18 cellular contexts compared by ENCODE assay signal in the genomic region with DNA sequence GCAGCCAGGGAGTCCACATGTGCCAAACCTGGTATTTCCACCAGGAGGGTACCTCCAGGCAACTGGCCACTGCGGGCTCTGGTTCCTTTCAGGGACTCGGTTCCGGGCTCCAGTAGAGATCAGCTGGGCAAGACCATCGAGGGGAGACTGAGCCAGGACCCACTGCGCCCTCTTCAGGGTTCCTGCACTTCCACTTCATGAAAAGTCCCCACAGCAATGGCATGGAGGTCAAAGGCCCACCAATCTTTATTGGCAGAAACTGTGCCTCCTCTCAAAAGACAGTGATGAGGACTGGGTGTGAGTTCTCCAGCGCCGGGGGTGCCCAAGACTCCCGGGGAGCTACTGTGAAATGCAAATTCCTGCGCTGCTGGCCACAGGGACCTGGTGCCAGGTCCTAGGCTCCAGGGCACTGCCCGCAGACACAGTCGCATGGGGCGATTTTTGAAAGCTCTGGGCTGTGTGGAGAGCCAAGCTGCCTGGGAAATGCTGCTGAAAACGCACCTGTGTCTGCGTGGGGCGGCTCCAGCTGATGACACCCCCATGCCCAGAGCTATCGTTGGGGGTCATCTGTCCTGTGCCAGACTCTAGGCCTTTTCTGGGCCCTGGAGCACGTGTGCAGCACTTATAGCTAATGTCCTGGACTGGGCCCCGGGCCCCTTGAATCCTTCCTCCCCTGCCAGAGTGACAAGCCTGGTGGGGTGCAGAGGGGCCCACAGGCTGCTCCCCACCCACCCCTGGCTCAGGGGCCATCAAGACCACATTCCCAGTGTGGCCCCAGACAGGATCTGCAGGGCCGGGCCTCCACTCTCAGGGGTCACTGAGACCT.
A peak's percentile ranks its signal among the peaks of the same experiment; 100 is the strongest.
DNase-seq lines count a peak whose midpoint lies in the region; ATAC-seq, FAIRE-seq and TF ChIP-seq lines count a peak whose summit lies in the region.
"Had no signal": no experiment of that assay in that cellular context is flagged by ENCODE, and none has a peak within 500 bp of the region (broad histone marks: within the 10 kb centered on the region; RNA-seq: fewer than 3 reads in every experiment).

No MANE protein-coding gene starts in this region.

- H3F3A ChIP-seq in neural cell (ENCODE audit: insufficient read depth, low read length, poor library complexity, severe bottlenecking), result no peaks in the 10 kb centered on the region

- no peak overlapping the region for H2AFZ ChIP-seq in HepG2 (ENCODE audit: low read length)
- H2AFZ ChIP-seq in astrocyte (ENCODE audit: low read depth, low read length), result no peak overlapping the region
- H2AFZ ChIP-seq in neural cell (ENCODE audit: low read depth, low read length), result no peak overlapping the region
- H2AFZ ChIP-seq: GM23338 had no signal

- no peaks in the 10 kb centered on the region for H3K9me3 ChIP-seq in right lobe of liver
- H3K9me3 ChIP-seq in HepG2 (ENCODE audit: low read length), result no peaks in the 10 kb centered on the region
- no peaks in the 10 kb centered on the region for H3K9me3 ChIP-seq in astrocyte (ENCODE audit: insufficient read depth, low read depth, low read length)
- H3K9me3 ChIP-seq in neural cell (ENCODE audit: low read length), result no peaks in the 10 kb centered on the region

- H3K9me3 Mint-ChIP-seq in astrocyte (ENCODE audit: unreplicated experiment), result no peaks in the 10 kb centered on the region
- H3K9me3 Mint-ChIP-seq: CD4-positive, alpha-beta T cell; GM23338; IgD-negative memory B cell had no signal

- intact Hi-C loops in right lobe of liver (cut with DNase I), result no loop called here
- intact Hi-C loops in HepG2 (cut with micrococcal nuclease; ENCODE audit: unreplicated experiment), result no loop called here

- DNase-seq in right lobe of liver (peak in 2 of 3 donors; percentile 11 to 29), HepG2 (ENCODE audit: low spot score) (no peak), astrocyte (ENCODE audit: low read depth) (no peak), HK-2 (ENCODE audit: unreplicated experiment) (no peak)
- DNase-seq in activated naive CD4-positive, alpha-beta T cell (lab: John Stamatoyannopoulos, UW), result no peak
- DNase-seq: CD4-positive, alpha-beta T cell; COR-L47; DMS79; NCI-H1694 treated with DMSO at 0.1 percent for 48 hours; NCI-H2081 treated with DMSO at 0.1 percent for 48 hours; NCI-H2171 treated with DMSO at 0.1 percent for 48 hours; NCI-H446; SHP77 had no signal

- CTCF ChIA-PET in HepG2 (lab: Yijun Ruan, JAX; ENCODE audit: low intra/inter-chr PET ratio, low total read pairs), result no interaction called here

- no TSS peak for BruUV-seq in HepG2 (replicated peaks; lab: Mats Ljungman, UMichigan)

- ATAC-seq in right lobe of liver (no peak), HepG2 (no peak), GM18909 (IDR thresholded peaks at IDR 0.05; ENCODE audit: poor library complexity, unreplicated experiment) (no peak)

- H3K36me3 ChIP-seq in right lobe of liver, result no peaks in the 10 kb centered on the region
- no peaks in the 10 kb centered on the region for H3K36me3 ChIP-seq in HepG2 (replicated peaks in 1 of 2; ENCODE audit: control insufficient read depth in 1 of 2, insufficient read depth in 2 of 2, low read length in 2 of 2)
- H3K36me3 ChIP-seq in astrocyte (ENCODE audit: insufficient read depth, low read length), result no peaks in the 10 kb centered on the region
- H3K36me3 ChIP-seq in neural cell (ENCODE audit: insufficient read depth, low read length), result no peaks in the 10 kb centered on the region

- H3K9me2 ChIP-seq in neural cell (ENCODE audit: insufficient read depth, low read length), result no peaks in the 10 kb centered on the region

- H3K27me3 ChIP-seq in right lobe of liver (no peaks in the 10 kb centered on the region), HepG2 (ENCODE audit: control insufficient read depth in 1 of 2, insufficient read depth in 2 of 2, low read length in 2 of 2) (peaks cover 0 to 21% of the 10 kb centered on the region in 2 experiments; a peak in 2 of 5 replicates), astrocyte (ENCODE audit: insufficient read depth, low read length) (peaks cover 6% of the 10 kb centered on the region), neural cell (ENCODE audit: insufficient read depth, low read depth, low read length) (no peaks in the 10 kb centered on the region)

- POLR2A ChIA-PET in HepG2 (lab: Yijun Ruan, JAX), result no interaction called here

- peaks cover 12% of the 10 kb centered on the region for H3K27me3 Mint-ChIP-seq in astrocyte (ENCODE audit: low read depth, unreplicated experiment)
- H3K27me3 Mint-ChIP-seq: CD4-positive, alpha-beta T cell; IgD-negative memory B cell had no signal

- 87% methylated on average over 3 of the region's 19 CpGs for WGBS in right lobe of liver (ENCODE audit: insufficient coverage, low coverage, low lambda C conversion rate, missing lambda C conversion rate)
- 40% methylated on average over 7 of the region's 19 CpGs for WGBS in HepG2 (ENCODE audit: low lambda C conversion rate)

- no peak overlapping the region for H3K4me3 Mint-ChIP-seq in astrocyte (ENCODE audit: unreplicated experiment)
- H3K4me3 Mint-ChIP-seq: CD4-positive, alpha-beta T cell; GM23338; IgD-negative memory B cell had no signal

- H3K27ac ChIP-seq in right lobe of liver, result no peak overlapping the region
- H3K27ac ChIP-seq in HepG2 (ENCODE audit: extremely low read length, insufficient read depth, low read length), result no peak overlapping the region
- no peak overlapping the region for H3K27ac ChIP-seq in astrocyte (ENCODE audit: low read depth, low read length)
- no peak overlapping the region for H3K27ac ChIP-seq in neural cell (ENCODE audit: low read length)

- FAIRE-seq in HepG2 (lab: Jason Lieb, UNC), result no peak
- no peak for FAIRE-seq in astrocyte (lab: Jason Lieb, UNC)
- FAIRE-seq: RCC 7860 had no signal

- no peak overlapping the region for H3K4me2 ChIP-seq in HepG2 (ENCODE audit: low read depth, low read length)
- peak overlapping the region; percentile 61 for H3K4me2 ChIP-seq in astrocyte (ENCODE audit: low read length)
- H3K4me2 ChIP-seq in neural cell (ENCODE audit: low read length), result no peak overlapping the region
- H3K4me2 ChIP-seq: GM23338 had no signal

- H3K4me3 ChIP-seq in right lobe of liver (no peak overlapping the region), HepG2 (replicated peaks in 1 of 3; ENCODE audit: insufficient read depth in 1 of 3, low read depth in 2 of 3, low read length in 3 of 3) (no peak overlapping the region), astrocyte (ENCODE audit: insufficient read depth, low read depth, low read length) (no peak overlapping the region), neural cell (ENCODE audit: low read length) (no peak overlapping the region)
- H3K4me3 ChIP-seq: GM23338 had no signal

- no peak for TF ChIP-seq EP300 in HepG2 (IDR thresholded peaks at IDR 0.05; ENCODE audit: low read depth in 2 of 2, low read length in 2 of 2)
- TF ChIP-seq EP300 in HepG2 (CRISPR knock-in tag; IDR thresholded peaks at IDR 0.05; ENCODE audit: borderline replicate concordance), result no peak
- TF ChIP-seq EP300 in neural cell (conservative IDR thresholded peaks at IDR 0.05; ENCODE audit: poor library complexity, severe bottlenecking), result no peak

- no peaks in the 10 kb centered on the region for H4K20me1 ChIP-seq in HepG2 (ENCODE audit: insufficient read depth, low read length)
- H4K20me1 ChIP-seq in astrocyte (ENCODE audit: insufficient read depth, low read length), result no peaks in the 10 kb centered on the region
- H4K20me1 ChIP-seq in neural cell (ENCODE audit: insufficient read depth), result no peaks in the 10 kb centered on the region

- no peak overlapping the region for H3K9ac ChIP-seq in HepG2 (ENCODE audit: insufficient read depth, low read depth, low read length)
- no peak overlapping the region for H3K9ac ChIP-seq in astrocyte (ENCODE audit: low read length)
- no peak overlapping the region for H3K9ac ChIP-seq in neural cell (ENCODE audit: low read length)

- H3K4me1 ChIP-seq in right lobe of liver, result no peaks in the 10 kb centered on the region
- no peaks in the 10 kb centered on the region for H3K4me1 ChIP-seq in HepG2 (ENCODE audit: insufficient read depth, low read length)
- H3K4me1 ChIP-seq in astrocyte (ENCODE audit: insufficient read depth, low read length), result peaks cover 14% of the 10 kb centered on the region

- H3K27ac Mint-ChIP-seq in astrocyte (ENCODE audit: unreplicated experiment), result no peak overlapping the region
- H3K27ac Mint-ChIP-seq: CD4-positive, alpha-beta T cell; GM23338 had no signal

- no peak for TF ChIP-seq RAD21 in HepG2 (CRISPR knock-in tag; IDR thresholded peaks at IDR 0.05)
- TF ChIP-seq RAD21 in neural cell (conservative IDR thresholded peaks at IDR 0.05), result no peak

- no peaks in the 10 kb centered on the region for H3K36me3 Mint-ChIP-seq in astrocyte (ENCODE audit: low read depth, unreplicated experiment)
- H3K36me3 Mint-ChIP-seq: IgD-negative memory B cell had no signal

- peaks cover 12% of the 10 kb centered on the region for H3K4me1 Mint-ChIP-seq in astrocyte (ENCODE audit: low read depth, unreplicated experiment)
- H3K4me1 Mint-ChIP-seq: IgD-negative memory B cell had no signal

- TF ChIP-seq POLR2A in right lobe of liver (IDR thresholded peaks at IDR 0.05) (no peak), HepG2 (IDR thresholded peaks at IDR 0.05; ENCODE audit: insufficient read depth in 1 of 2, low read depth in 2 of 2, low read length in 2 of 2) (no peak)

- TF ChIP-seq CTCF in right lobe of liver (IDR thresholded peaks at IDR 0.05) (no peak), HepG2 (CRISPR knock-in tag; IDR thresholded peaks at IDR 0.05) (no peak), astrocyte (IDR thresholded peaks at IDR 0.05; ENCODE audit: insufficient read depth, low read depth, low read length) (no peak), neural cell (IDR thresholded peaks at IDR 0.05; ENCODE audit: poor library complexity, severe bottlenecking) (peak; percentile 1)

- in situ Hi-C loops in HepG2 (cut with HindIII; ENCODE audit: extremely low pct_ligation_motif_present, low pct_unique_long_range_greater_than_20kb), result no loop called here

- H3K79me2 ChIP-seq in HepG2 (ENCODE audit: insufficient read depth, low read length) (no peaks in the 10 kb centered on the region), astrocyte (ENCODE audit: insufficient read depth, low read length) (no peaks in the 10 kb centered on the region), neural cell (replicated peaks; ENCODE audit: insufficient read depth, low read length) (no peaks in the 10 kb centered on the region)

TF ChIP-seq in HepG2, 621 proteins besides CTCF, POLR2A, EP300 and RAD21 (continues in another document):
- no peak for TF ChIP-seq POLR2AphosphoS5 (IDR thresholded peaks at IDR 0.05; ENCODE audit: low read depth, low read length)

TF ChIP-seq in neural cell, 6 proteins besides CTCF, POLR2A, EP300 and RAD21 (continues in another document):
- TF ChIP-seq EZH2 (IDR thresholded peaks at IDR 0.05; ENCODE audit: borderline replicate concordance, insufficient read depth, low read length, poor library complexity, severe bottlenecking) (no peak), TAF1 (IDR thresholded peaks at IDR 0.05; ENCODE audit: low read depth) (no peak), SMC3 (conservative IDR thresholded peaks at IDR 0.05; ENCODE audit: poor library complexity) (no peak), POLR2AphosphoS5 (IDR thresholded peaks at IDR 0.05) (no peak)

Comparison
In these comparisons a context has a peak if more than half of its experiments do, and no peak if none do; other contexts are left out.
1. DNase-seq: peak in right lobe of liver (2 of 3); none in HepG2 (single experiment), astrocyte (single experiment), activated naive CD4-positive, alpha-beta T cell (0 of 4) and HK-2 (single experiment).